Comparison of ENCODE assay signal across 8 cellular contexts in genomic region chr12:45727994-45728624, GRCh38. TPM values are rescaled to one million over a fixed set of nuclear protein-coding genes. Genes with fewer than 3 reads are reported as not detected.
DNase-seq lines count a peak whose midpoint lies in the region; ATAC-seq and TF ChIP-seq lines count a peak whose summit lies in the region.

No MANE protein-coding gene starts in this region.

- peak overlapping the region; percentile 84 for H3K4me3 ChIP-seq in Loucy (ENCODE audit: low read length, poor library complexity, severe bottlenecking)
- peak overlapping the region; percentile 78 for H3K4me3 ChIP-seq in mucosa of descending colon

- H3K79me2 ChIP-seq in Loucy (ENCODE audit: insufficient read depth, low read length) = peaks cover 69% of the 10 kb centered on the region

- H3K9me3 ChIP-seq in Loucy (ENCODE audit: insufficient read depth, low read depth, low read length) = no peaks in the 10 kb centered on the region
- H3K9me3 ChIP-seq in mucosa of descending colon = no peaks in the 10 kb centered on the region

- no peaks in the 10 kb centered on the region for H3K36me3 ChIP-seq in Loucy (ENCODE audit: insufficient read depth, low read length)
- H3K36me3 ChIP-seq in mucosa of descending colon (ENCODE audit: low read depth) = peaks cover 4% of the 10 kb centered on the region

- H3K9me2 ChIP-seq in Loucy (replicated peaks; ENCODE audit: low read depth, low read length) = no peaks in the 10 kb centered on the region

- intact Hi-C loops in mucosa of descending colon (cut with DNase I, micrococcal nuclease) = loop anchor here in 1 of 2 donors (10.0 kb wide), 1 partner anchor 183 kb away; no protein-coding TSS in a partner anchor

- H3K27me3 ChIP-seq in Loucy (ENCODE audit: insufficient read depth, low read length, poor library complexity, severe bottlenecking) = peaks cover 5% of the 10 kb centered on the region

- peaks cover 12% of the 10 kb centered on the region for H3F3A ChIP-seq in Loucy (ENCODE audit: low read depth)

- H3K4me1 ChIP-seq in Loucy (ENCODE audit: insufficient read depth, low read length, poor library complexity, severe bottlenecking) (peaks cover 46% of the 10 kb centered on the region), mucosa of descending colon (ENCODE audit: low read depth) (peaks cover 4% of the 10 kb centered on the region)

- ATAC-seq in mucosa of descending colon (no peak), GM18861 (IDR thresholded peaks at IDR 0.05; ENCODE audit: unreplicated experiment) (no peak), GM18858 (IDR thresholded peaks at IDR 0.05; ENCODE audit: unreplicated experiment) (no peak), HG03457 (IDR thresholded peaks at IDR 0.05; ENCODE audit: unreplicated experiment) (no peak)

- H4K20me1 ChIP-seq in Loucy (ENCODE audit: insufficient read depth, low read length, poor library complexity, severe bottlenecking) = peaks cover 51% of the 10 kb centered on the region

- in situ Hi-C loops in GM13977 (cut with MboI; ENCODE audit: low pct_unique_long_range_greater_than_20kb, low sequenced_read_pairs, unreplicated experiment) = loop anchor here (25.0 kb wide), 1 partner anchor 541 kb away; no protein-coding TSS in a partner anchor

- peak overlapping the region; percentile 79 for H2AFZ ChIP-seq in Loucy (ENCODE audit: low read length)

- TF ChIP-seq CTCF in GM13977 (IDR thresholded peaks at IDR 0.05; ENCODE audit: extremely low read depth, insufficient read depth, missing control alignments) (no peak), Loucy (conservative IDR thresholded peaks at IDR 0.05; ENCODE audit: low read length) (no peak), mucosa of descending colon (IDR thresholded peaks at IDR 0.05) (no peak)

- DNase-seq in GM13977 (ENCODE audit: low spot score) (peak; percentile 31), cerebellum (ENCODE audit: low spot score) (peak; percentile 23), mucosa of descending colon (no peak)
- DNase-seq in stimulated activated CD8-positive, alpha-beta memory T cell treated with anti-CD3 and anti-CD28 coated beads, Interleukin-4, amount 100 ng/mL, for 48 hours = no peak

- peak overlapping the region; percentile 82 for H3K4me2 ChIP-seq in Loucy (ENCODE audit: low read depth, low read length, poor library complexity, severe bottlenecking)

- H3K9ac ChIP-seq in Loucy (ENCODE audit: low read depth, low read length, poor library complexity, severe bottlenecking) = peak overlapping the region; percentile 98

RNA-seq across cellular contexts. Expression of gene ARID2, which starts 1.4 kb away (rescaled TPM):
- total RNA-seq in cerebellum (73.3 TPM), mucosa of descending colon (10 to 100 TPM; 28.9 to 46.4 (median 43.3) TPM)

Comparison
In these comparisons a context has a peak if more than half of its experiments do, and no peak if none do; other contexts are left out.
1. DNase-seq: peak in GM13977 (single experiment) and cerebellum (single experiment); none in mucosa of descending colon (0 of 3) and stimulated activated CD8-positive, alpha-beta memory T cell treated with anti-CD3 and anti-CD28 coated beads, Interleukin-4, amount 100 ng/mL, for 48 hours (single experiment).